In the genomic region with DNA sequence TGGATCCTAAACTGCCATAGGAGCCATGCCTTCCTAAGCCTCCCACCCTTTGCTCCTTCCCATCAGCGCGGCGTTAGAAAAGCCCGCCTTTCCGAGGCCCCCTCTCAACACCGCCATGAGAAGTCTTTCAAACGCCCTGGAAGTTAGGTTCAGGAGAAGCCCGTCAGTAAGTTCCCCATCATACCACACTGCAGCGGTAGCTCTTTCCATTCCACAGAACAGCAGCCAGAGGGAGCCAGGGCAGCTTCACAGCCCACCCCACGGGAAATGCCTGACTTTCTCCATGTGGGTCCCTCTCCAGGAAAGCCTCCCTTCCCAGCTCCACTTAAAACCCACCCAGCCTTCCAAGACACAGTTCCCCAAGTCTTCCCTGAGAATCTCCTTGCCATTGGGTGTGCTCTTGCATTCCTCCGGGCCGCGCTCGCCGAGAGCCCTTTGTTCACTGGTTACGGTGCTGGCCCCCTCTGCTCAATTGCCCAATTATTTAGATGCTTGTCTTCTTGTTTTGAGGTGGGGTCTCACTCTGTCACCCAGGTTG, we compare ENCODE assay signal across 9 cellular contexts. TPM values are rescaled to one million over a fixed set of nuclear protein-coding genes. Genes with fewer than 3 reads are reported as not detected.
DNase-seq lines count a peak whose midpoint lies in the region; ATAC-seq, FAIRE-seq and TF ChIP-seq lines count a peak whose summit lies in the region.
"Had no signal": no experiment of that assay in that cellular context is flagged by ENCODE, and none has a peak within 500 bp of the region (broad histone marks: within the 10 kb centered on the region; RNA-seq: fewer than 3 reads in every experiment).

No MANE protein-coding gene starts in this region.

- H3K27ac ChIP-seq in CD4-positive, alpha-beta T cell (ENCODE audit: low read depth, low read length): peak overlapping the region; percentile 78
- H3K27ac ChIP-seq in H1 (ENCODE audit: low read depth, low read length): no peak overlapping the region

- peak overlapping the region; percentile 72 for H4K91ac ChIP-seq in H1 (replicated peaks; ENCODE audit: insufficient read length, low read length)

- intact Hi-C loops in CD4-positive, alpha-beta T cell (cut with DNase I, micrococcal nuclease): loop anchor here in 1 of 2 experiments (2.0 to 5.0 kb wide), 2 partner anchors 29 to 44 kb away; a partner anchor contains a TSS

- TF ChIP-seq RAD21 in H1 (IDR thresholded peaks at IDR 0.05 in 1 of 2, conservative IDR thresholded peaks at IDR 0.05 in 1 of 2; ENCODE audit: low read depth in 2 of 2, low read length in 2 of 2): peak; percentile 33 to 58; a peak in 3 of 4 replicates

- H4K5ac ChIP-seq in H1 (ENCODE audit: insufficient read length, low read depth, low read length): no peak overlapping the region

- no peak overlapping the region for H3K9ac ChIP-seq in H1 (replicated peaks in 1 of 4; ENCODE audit: extremely low read depth in 1 of 4, low read depth in 3 of 4, low read length in 3 of 4)

- H3K9me3 Mint-ChIP-seq in CD4-positive, alpha-beta T cell: no peaks in the 10 kb centered on the region
- no peaks in the 10 kb centered on the region for H3K9me3 Mint-ChIP-seq in nephron progenitor cell

- H3K9me3 ChIP-seq in CD4-positive, alpha-beta T cell (ENCODE audit: control insufficient read depth, low read length): no peaks in the 10 kb centered on the region
- no peaks in the 10 kb centered on the region for H3K9me3 ChIP-seq in H1 (ENCODE audit: insufficient read depth in 2 of 2, low read depth in 1 of 2, low read length in 1 of 2)

- CTCF ChIA-PET in CD4-positive, alpha-beta T cell (lab: Charles Lee): interaction anchor here (2.2 kb wide), 2 partner anchors 28 to 31 kb away, joined by 8 to 12 read pairs; a partner anchor contains a TSS
- CTCF ChIA-PET in H1 (lab: Charles Lee; ENCODE audit: partially characterized antibody): interaction anchor here (0.7 to 5.8 kb wide), 28 partner anchors 10 to 480 kb away, joined by 3 to 59 read pairs (median 7); a partner anchor contains a TSS

- peaks cover 53% of the 10 kb centered on the region for H3K4me1 Mint-ChIP-seq in CD4-positive, alpha-beta T cell (ENCODE audit: low read depth)
- H3K4me1 Mint-ChIP-seq in nephron progenitor cell: peaks cover 35% of the 10 kb centered on the region

- H2BK5ac ChIP-seq in H1 (ENCODE audit: low read depth, low read length): no peak overlapping the region

- H3K36me3 ChIP-seq in H1 (ENCODE audit: control insufficient read depth in 2 of 4, insufficient read depth in 4 of 4, low read length in 3 of 4): no peaks in the 10 kb centered on the region

- no peak overlapping the region for H2BK120ac ChIP-seq in H1 (replicated peaks; ENCODE audit: low read depth, low read length)

- peak; percentile 19 for TF ChIP-seq CTCF in CD4-positive, alpha-beta T cell (IDR thresholded peaks at IDR 0.05)
- TF ChIP-seq CTCF in NB4 (IDR thresholded peaks at IDR 0.05; ENCODE audit: low read depth, low read length) (peak; percentile 48), H1 (IDR thresholded peaks at IDR 0.05; ENCODE audit: control extremely low read depth in 1 of 3, insufficient read depth in 1 of 3, low read depth in 1 of 3, low read length in 3 of 3) (peak; percentile 68 to 69 (median 68)), nephron progenitor cell (IDR thresholded peaks at IDR 0.05) (no peak)

- H3K27me3 Mint-ChIP-seq in CD4-positive, alpha-beta T cell: no peaks in the 10 kb centered on the region
- H3K27me3 Mint-ChIP-seq in nephron progenitor cell (ENCODE audit: low read depth, poor library complexity): peaks cover 10% of the 10 kb centered on the region

- H3K79me2 ChIP-seq in H1 (ENCODE audit: control insufficient read depth in 1 of 2, insufficient read depth in 2 of 2, low read length in 2 of 2): no peaks in the 10 kb centered on the region

- H3K4me3 ChIP-seq in NB4 (ENCODE audit: low read depth, low read length): no peak overlapping the region
- H3K4me3 ChIP-seq in H1 (ENCODE audit: extremely low read depth in 1 of 4, insufficient read depth in 2 of 4, low read depth in 3 of 4, low read length in 4 of 4): no peak overlapping the region

- peak overlapping the region; percentile 63; the same call in 1 of the 2 replicates for H2BK15ac ChIP-seq in H1 (ENCODE audit: low read length)

- H3K23ac ChIP-seq in H1 (ENCODE audit: insufficient read length): no peak overlapping the region

- no peak overlapping the region for H3K14ac ChIP-seq in H1 (ENCODE audit: insufficient read length)

- no peaks in the 10 kb centered on the region for H3K36me3 Mint-ChIP-seq in CD4-positive, alpha-beta T cell (ENCODE audit: low read depth)
- H3K36me3 Mint-ChIP-seq in nephron progenitor cell (ENCODE audit: low read depth): no peaks in the 10 kb centered on the region

- H3K4ac ChIP-seq in H1 (replicated peaks; ENCODE audit: insufficient read length, low read depth, low read length): no peak overlapping the region

- no peak overlapping the region for H3K56ac ChIP-seq in H1 (replicated peaks; ENCODE audit: insufficient read length, low read depth, low read length)

- H3K4me1 ChIP-seq in H1 (replicated peaks in 1 of 4; ENCODE audit: control insufficient read depth in 3 of 4, insufficient read depth in 4 of 4, low read length in 3 of 4): peaks cover 0 to 5% (median 3%) of the 10 kb centered on the region in 4 experiments; a peak in 4 of 7 replicates

- peak overlapping the region; percentile 79 for H3K4me3 Mint-ChIP-seq in CD4-positive, alpha-beta T cell
- peak overlapping the region; percentile 35 for H3K4me3 Mint-ChIP-seq in nephron progenitor cell

- no peaks in the 10 kb centered on the region for H3K27me3 ChIP-seq in CD4-positive, alpha-beta T cell (ENCODE audit: control insufficient read depth, insufficient read depth, low read length)
- H3K27me3 ChIP-seq in H1 (replicated peaks in 1 of 4; ENCODE audit: control insufficient read depth in 3 of 4, extremely low read depth in 1 of 4, insufficient read depth in 3 of 4, low read length in 3 of 4): no peaks in the 10 kb centered on the region

- H3K4me2 ChIP-seq in H1 (ENCODE audit: insufficient read depth in 1 of 2, low read depth in 2 of 2, low read length in 2 of 2): no peak overlapping the region

- no peak for TF ChIP-seq POLR2A in NB4 (IDR thresholded peaks at IDR 0.05; ENCODE audit: extremely low read depth, insufficient read length)
- no peak for TF ChIP-seq POLR2A in H1 (IDR thresholded peaks at IDR 0.05; ENCODE audit: control extremely low read depth in 1 of 2, low read depth in 2 of 2, low read length in 2 of 2)

- H3K23me2 ChIP-seq in H1 (ENCODE audit: low read depth, low read length): no peaks in the 10 kb centered on the region

- peak overlapping the region; percentile 80 for H4K8ac ChIP-seq in H1 (ENCODE audit: extremely low read depth, insufficient read depth, low read length)

- no peaks in the 10 kb centered on the region for H3K79me1 ChIP-seq in H1 (ENCODE audit: low read depth, low read length)

- no peak for TF ChIP-seq EP300 in H1 (IDR thresholded peaks at IDR 0.05; ENCODE audit: borderline replicate concordance in 1 of 2, low read depth in 2 of 2, low read length in 2 of 2)

- no peak overlapping the region for H2BK12ac ChIP-seq in H1 (ENCODE audit: low read depth, low read length)

- no peak for ATAC-seq in CD4-positive, alpha-beta T cell (ENCODE audit: poor library complexity)
- no peak for ATAC-seq in GM18861 (IDR thresholded peaks at IDR 0.05; ENCODE audit: unreplicated experiment)

- H3K27ac Mint-ChIP-seq in CD4-positive, alpha-beta T cell: peak overlapping the region; percentile 92
- no peak overlapping the region for H3K27ac Mint-ChIP-seq in nephron progenitor cell

- POLR2A ChIA-PET in CD4-positive, alpha-beta T cell (lab: Charles Lee): interaction anchor here (0.9 to 2.4 kb wide), 11 partner anchors 9 to 48 kb away, joined by 3 to 43 read pairs (median 4); a partner anchor contains a TSS
- POLR2A ChIA-PET in H1 (lab: Charles Lee; ENCODE audit: partially characterized antibody): interaction anchor here (2.4 kb wide), 1 partner anchor 10 kb away, joined by 5 read pairs; no protein-coding TSS in a partner anchor

- H4K20me1 ChIP-seq in H1 (replicated peaks in 1 of 2; ENCODE audit: control insufficient read depth in 1 of 2, insufficient read depth in 2 of 2, low read length in 2 of 2): no peaks in the 10 kb centered on the region

- peak overlapping the region; percentile 32; the same call in 1 of the 2 replicates for H2BK20ac ChIP-seq in H1 (ENCODE audit: low read length)

- H3K18ac ChIP-seq in H1 (ENCODE audit: extremely low read depth, low read length): no peak overlapping the region; the same call in 1 of the 2 replicates

- H2AFZ ChIP-seq in H1 (ENCODE audit: low read length): no peak overlapping the region

- no peak for DNase-seq in CD4-positive, alpha-beta T cell
- peak; percentile 54 for DNase-seq in NB4 (ENCODE audit: low read depth)
- no peak for DNase-seq in H1 (ENCODE audit: low read depth in 1 of 2, low spot score in 2 of 2)
- DNase-seq in nephron progenitor cell: no peak
- DNase-seq in globus pallidus (ENCODE audit: low spot score): no peak
- DNase-seq in NCI-H2227 treated with DMSO at 0.1 percent for 48 hours (lab: John Stamatoyannopoulos, UW): no peak
- no peak for DNase-seq in activated effector memory CD4-positive, alpha-beta T cell treated with Interleukin-2 at 50 U/mL for 16 hours

- WGBS in H1 (ENCODE audit: extremely low coverage in 1 of 2, insufficient coverage in 1 of 2, insufficient read length in 1 of 2, insufficient replicate concordance in 2 of 2, low coverage in 1 of 2, low lambda C conversion rate in 2 of 2, missing lambda C conversion rate in 1 of 2), 2 experiments: 73% methylated on average over 16 of the region's 16 CpGs; no CpG with 5 or more reads in 1 of the 2 experiments

- no peak overlapping the region for H2AK5ac ChIP-seq in H1 (ENCODE audit: low read depth, low read length)

- no peak for FAIRE-seq in H1 (lab: Jason Lieb, UNC)

RNA-seq across cellular contexts. Expression of a gene that starts 28.7 kb away (rescaled TPM):
- 10 to 100 TPM in 1 of 2 experiments, 1 to 10 TPM in 1; 9.0 to 10.9 TPM for total RNA-seq in CD4-positive, alpha-beta T cell
- 5.8 and 6.1 TPM in 2 replicates for total RNA-seq in H1 (2021; fragmentation: NEBNext Ultra II Directional; extraction: Animal tissue kit (Norgen Biotek cat#: 25700))
- 2.1 and 3.6 TPM in 2 replicates for polyA plus RNA-seq in H1 (2011; rRNA removed)
- 2.9 TPM for polyA plus RNA-seq in H1 (2011; cell fraction: cytosol; rRNA removed)
- polyA plus RNA-seq in H1 (2011; cell fraction: nucleus; rRNA removed): 4.0 TPM
- polyA plus RNA-seq in H1 (2012, experiment 1 of 2): 3.0 to 5.0 TPM (median 4.1 TPM) in 4 replicates
- polyA plus RNA-seq in H1 (2012, experiment 2 of 2): 8.6 TPM
- polyA plus RNA-seq in H1 (2013, experiment 1 of 2): 3.0 TPM
- 3.0 TPM for polyA plus RNA-seq in H1 (2013, experiment 2 of 2)
- polyA minus RNA-seq in H1 (2011; rRNA and poly(A)+ RNA removed): 7.2 and 7.6 TPM in 2 replicates
- polyA minus RNA-seq in H1 (2011; cell fraction: cytosol; rRNA and poly(A)+ RNA removed): 2.6 TPM
- polyA minus RNA-seq in H1 (2011; cell fraction: nucleus; rRNA and poly(A)+ RNA removed): 3.6 TPM

RNA-seq across cellular contexts. Expression of a gene that starts 44.9 kb away (rescaled TPM):
- 10 to 100 TPM; 39.8 to 44.6 TPM for total RNA-seq in CD4-positive, alpha-beta T cell
- 40.5 and 43.5 TPM in 2 replicates for total RNA-seq in H1 (2021; fragmentation: NEBNext Ultra II Directional; extraction: Animal tissue kit (Norgen Biotek cat#: 25700))
- polyA plus RNA-seq in H1 (2011; rRNA removed): 56.3 and 125 TPM in 2 replicates
- polyA plus RNA-seq in H1 (2011; cell fraction: cytosol; rRNA removed): 45.4 TPM
- 67.9 TPM for polyA plus RNA-seq in H1 (2011; cell fraction: nucleus; rRNA removed)
- 28.9 to 38.4 TPM (median 30.3 TPM) in 4 replicates for polyA plus RNA-seq in H1 (2012, experiment 1 of 2)
- polyA plus RNA-seq in H1 (2012, experiment 2 of 2): 19.1 TPM
- polyA plus RNA-seq in H1 (2013, experiment 1 of 2): 31.1 TPM
- 32.2 TPM for polyA plus RNA-seq in H1 (2013, experiment 2 of 2)
- 46.1 and 48.2 TPM in 2 replicates for polyA minus RNA-seq in H1 (2011; rRNA and poly(A)+ RNA removed)
- 21.2 TPM for polyA minus RNA-seq in H1 (2011; cell fraction: cytosol; rRNA and poly(A)+ RNA removed)
- 19.7 TPM for polyA minus RNA-seq in H1 (2011; cell fraction: nucleus; rRNA and poly(A)+ RNA removed)

RNA-seq across cellular contexts. Expression of a gene that starts 56.0 kb away (rescaled TPM):
- not detected for total RNA-seq in CD4-positive, alpha-beta T cell
- total RNA-seq in H1 (2021; fragmentation: NEBNext Ultra II Directional; extraction: Animal tissue kit (Norgen Biotek cat#: 25700)): not detected in 2 replicates
- polyA plus RNA-seq in H1 (2011; rRNA removed): 0.06 and 0.18 TPM in 2 replicates
- 0.12 TPM for polyA plus RNA-seq in H1 (2011; cell fraction: cytosol; rRNA removed)
- polyA plus RNA-seq in H1 (2011; cell fraction: nucleus; rRNA removed): 0.23 TPM
- polyA plus RNA-seq in H1 (2012, experiment 1 of 2): 0.15 to 0.29 TPM in 2 of 4 replicates, not detected in the others
- polyA plus RNA-seq in H1 (2012, experiment 2 of 2): 0.42 TPM
- polyA plus RNA-seq in H1 (2013, experiment 1 of 2): 0.06 TPM
- 0.02 TPM for polyA plus RNA-seq in H1 (2013, experiment 2 of 2)
- 0.17 TPM in 1 of 2 replicates, not detected in the other for polyA minus RNA-seq in H1 (2011; rRNA and poly(A)+ RNA removed)
- polyA minus RNA-seq in H1 (2011; cell fraction: cytosol; rRNA and poly(A)+ RNA removed): not detected
- not detected for polyA minus RNA-seq in H1 (2011; cell fraction: nucleus; rRNA and poly(A)+ RNA removed)
- total RNA-seq: epithelial cell of proximal tubule had no signal
